14 cellular contexts compared by ENCODE assay signal in the genomic region with DNA sequence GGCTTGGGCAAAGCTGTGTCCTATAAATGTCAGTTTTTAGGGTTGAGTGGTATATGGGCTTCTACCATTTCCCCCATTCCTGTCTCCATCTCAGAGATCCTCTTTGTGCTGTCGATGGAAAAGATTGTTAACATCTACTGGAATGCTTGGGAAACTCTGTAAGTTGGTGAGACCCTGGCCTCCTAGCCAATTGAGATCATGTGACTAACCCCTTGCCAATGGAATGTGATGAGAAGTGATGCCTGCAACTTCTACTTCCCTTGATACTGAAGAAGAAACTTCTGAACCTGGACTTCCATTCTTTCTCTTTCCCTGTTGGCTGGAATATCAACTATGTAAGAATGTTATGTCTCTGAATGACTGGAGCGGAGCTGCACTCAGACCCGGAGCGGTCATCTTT. TPM values are rescaled to one million over a fixed set of nuclear protein-coding genes. Genes with fewer than 3 reads are reported as not detected.
DNase-seq lines count a peak whose midpoint lies in the region; ATAC-seq and TF ChIP-seq lines count a peak whose summit lies in the region.
"Had no signal": no experiment of that assay in that cellular context is flagged by ENCODE, and none has a peak within 500 bp of the region (broad histone marks: within the 10 kb centered on the region; RNA-seq: fewer than 3 reads in every experiment).

No MANE protein-coding gene starts in this region.

- H3K27ac ChIP-seq in Karpas-422 (ENCODE audit: low read length): no peak overlapping the region
- H3K27ac ChIP-seq in osteoblast (ENCODE audit: low read depth, low read length): no peak overlapping the region
- H3K27ac ChIP-seq: C4-2B had no signal

- TF ChIP-seq CTCF in fibroblast of the aortic adventitia (IDR thresholded peaks at IDR 0.05; ENCODE audit: insufficient read depth, low read length) (no peak), osteoblast (IDR thresholded peaks at IDR 0.05; ENCODE audit: extremely low read depth, low read depth, low read length) (no peak)

- no peak overlapping the region for H2AFZ ChIP-seq in Karpas-422 (ENCODE audit: low read length)
- H2AFZ ChIP-seq in osteoblast (ENCODE audit: low read length): no peak overlapping the region

- H3K9me3 ChIP-seq in Karpas-422 (ENCODE audit: low read length): no peaks in the 10 kb centered on the region
- H3K9me3 ChIP-seq in osteoblast (ENCODE audit: low read depth, low read length): no peaks in the 10 kb centered on the region
- H3K9me3 ChIP-seq: BE2C had no signal

- peaks cover 18% of the 10 kb centered on the region; the same call in 1 of the 2 replicates for H3K4me1 ChIP-seq in Karpas-422 (ENCODE audit: low read length)
- H3K4me1 ChIP-seq in osteoblast (ENCODE audit: insufficient read depth, low read length): peaks cover 8% of the 10 kb centered on the region

- H3K9me2 ChIP-seq in Karpas-422 (replicated peaks; ENCODE audit: insufficient read depth, low read length): no peaks in the 10 kb centered on the region

- no peak overlapping the region for H3K4me3 ChIP-seq in Karpas-422 (ENCODE audit: low read length)
- H3K4me3 ChIP-seq in fibroblast of the aortic adventitia (ENCODE audit: low read depth, low read length): no peak overlapping the region
- no peak overlapping the region for H3K4me3 ChIP-seq in osteoblast (ENCODE audit: insufficient read depth, low read length)

- H3K4me2 ChIP-seq in Karpas-422 (ENCODE audit: low read depth, low read length, poor library complexity, severe bottlenecking): no peak overlapping the region
- H3K4me2 ChIP-seq in osteoblast (ENCODE audit: insufficient read depth, low read length): no peak overlapping the region

- peaks cover 85% of the 10 kb centered on the region for H3K79me2 ChIP-seq in Karpas-422 (ENCODE audit: low read length)
- peaks cover 18% of the 10 kb centered on the region for H3K79me2 ChIP-seq in osteoblast (ENCODE audit: insufficient read depth, low read length)

- H3K27me3 ChIP-seq in Karpas-422 (ENCODE audit: low read length): no peaks in the 10 kb centered on the region
- H3K27me3 ChIP-seq in osteoblast (ENCODE audit: insufficient read depth, low read length): no peaks in the 10 kb centered on the region
- H3K27me3 ChIP-seq: BE2C had no signal

- H3K9ac ChIP-seq in Karpas-422 (ENCODE audit: low read length): no peak overlapping the region

- ATAC-seq in HG02763 (IDR thresholded peaks at IDR 0.05; ENCODE audit: unreplicated experiment): no peak
- ATAC-seq: CD8-positive, alpha-beta T cell had no signal

- H3K36me3 ChIP-seq in Karpas-422 (ENCODE audit: insufficient read depth, low read length) (0 out of 2 replicates have a peak, but pooled peaks cover 5% of the 10 kb centered on the region), osteoblast (ENCODE audit: insufficient read depth, low read length) (no peaks in the 10 kb centered on the region)
- H3K36me3 ChIP-seq: BE2C had no signal

- peak; percentile 30 for DNase-seq in EH (ENCODE audit: low read depth)
- DNase-seq in Karpas-422: peak; percentile 41
- peak; percentile 11 for DNase-seq in fibroblast of the aortic adventitia (ENCODE audit: low read depth)
- peak; percentile 57 for DNase-seq in osteoblast (ENCODE audit: insufficient read length, low spot score, missing footprints)
- no peak for DNase-seq in NCI-H2227 (lab: John Stamatoyannopoulos, UW; ENCODE audit: unreplicated experiment)
- no peak for DNase-seq in NCI-H187 treated with DMSO at 0.1 percent for 48 hours (lab: John Stamatoyannopoulos, UW)
- DNase-seq: BE2C; CD8-positive, alpha-beta T cell; COR-L47; DMS153; DMS79 treated with DMSO at 0.1 percent for 48 hours; GDM1 had no signal

- H4K20me1 ChIP-seq in Karpas-422 (ENCODE audit: insufficient read depth, low read depth, low read length): no peaks in the 10 kb centered on the region; the same call in 1 of the 2 replicates
- H4K20me1 ChIP-seq in osteoblast (ENCODE audit: insufficient read depth, low read length): no peaks in the 10 kb centered on the region

RNA-seq across cellular contexts. Expression of a gene that starts 14.5 kb away (rescaled TPM):
- 55.1 and 112 TPM in 2 replicates for total RNA-seq in Karpas-422 (2014; rRNA removed; shearing (Covaris generic); ENCODE audit: low replicate concordance)
- total RNA-seq in fibroblast of the aortic adventitia (ENCODE audit: low replicate concordance): 22.2 and 57.8 TPM in 2 replicates
- 31.8 and 38.0 TPM in 2 replicates for total RNA-seq in osteoblast

Comparison
In these comparisons a context has a peak if more than half of its experiments do, and no peak if none do; other contexts are left out.
1. DNase-seq: peak in EH (single experiment), Karpas-422 (single experiment), fibroblast of the aortic adventitia (single experiment) and osteoblast (single experiment); none in NCI-H2227 (single experiment) and NCI-H187 treated with DMSO at 0.1 percent for 48 hours (single experiment).